ENCODE assay signal across 25 cellular contexts in genomic region chr6:163387317-163387716, GRCh38. TPM values are rescaled to one million over a fixed set of nuclear protein-coding genes. Genes with fewer than 3 reads are reported as not detected.
DNase-seq lines count a peak whose midpoint lies in the region; ATAC-seq and TF ChIP-seq lines count a peak whose summit lies in the region.
"Had no signal": no experiment of that assay in that cellular context is flagged by ENCODE, and none has a peak within 500 bp of the region (broad histone marks: within the 10 kb centered on the region; RNA-seq: fewer than 3 reads in every experiment).

No MANE protein-coding gene starts in this region.

- intact Hi-C loops in left ventricle myocardium inferior (cut with micrococcal nuclease) = no loop called here
- intact Hi-C loops in Right ventricle myocardium superior (cut with DNase I) = no loop called here
- intact Hi-C loops in left lung (cut with DNase I) = no loop called here
- intact Hi-C loops in aorta (cut with DNase I) = no loop called here

- DNase-seq in left ventricle myocardium inferior = no peak
- DNase-seq in Right ventricle myocardium superior = no peak
- DNase-seq in endothelial cell (ENCODE audit: low spot score) = no peak
- DNase-seq in left lung = no peak
- no peak for DNase-seq in aorta
- DNase-seq in OCI-M2 (lab: John Stamatoyannopoulos, UW; ENCODE audit: unreplicated experiment) = no peak
- DNase-seq in UCSD-AML1 (lab: John Stamatoyannopoulos, UW; ENCODE audit: unreplicated experiment) = no peak
- DNase-seq: activated naive CD4-positive, alpha-beta T cell treated with Interleukin-2 at 50 U/mL for 16 hours; anterior cingulate cortex; GDM1; head of caudate nucleus; immature natural killer cell; mesendoderm; MG63; NCI-H1694 treated with DMSO at 0.1 percent for 48 hours; NCI-H446; retina; stimulated activated naive CD4-positive, alpha-beta T cell treated with Interleukin-2 at 50 U/mL for 16 hours; T-cell; transverse colon had no signal

- ATAC-seq in Right ventricle myocardium superior (ENCODE audit: poor library complexity) (no peak), left lung (peak; percentile 29), aorta (ENCODE audit: low FRiP score) (peak; percentile 60), HG02884 (IDR thresholded peaks at IDR 0.05; ENCODE audit: unreplicated experiment) (no peak)
- ATAC-seq: A549, GM12878, T-cell had no signal

- TF ChIP-seq CTCF in left ventricle myocardium inferior (IDR thresholded peaks at IDR 0.05; ENCODE audit: borderline replicate concordance) (no peak), endothelial cell (IDR thresholded peaks at IDR 0.05; ENCODE audit: unreplicated experiment) (no peak), left lung (IDR thresholded peaks at IDR 0.05) (no peak)

- peak overlapping the region; percentile 35 for H3K27ac ChIP-seq in left ventricle myocardium inferior (replicated peaks)
- peak overlapping the region in 1 of 2 donors; percentile 51 for H3K27ac ChIP-seq in left lung
- no peak overlapping the region for H3K27ac ChIP-seq in aorta (ENCODE audit: low read depth in 1 of 2, low read length in 2 of 2)
- H3K27ac ChIP-seq: C4-2B, neural progenitor cell, transverse colon had no signal

- H3K4me1 Mint-ChIP-seq in endothelial cell (ENCODE audit: unreplicated experiment) = peaks cover 22% of the 10 kb centered on the region
- H3K4me1 Mint-ChIP-seq: immature natural killer cell, T-cell had no signal

- H3K4me3 ChIP-seq in left ventricle myocardium inferior (no peak overlapping the region), left lung (no peak overlapping the region), aorta (ENCODE audit: low read length in 2 of 2) (no peak overlapping the region)
- H3K4me3 ChIP-seq: A549, GM12878, MG63, neural progenitor cell, transverse colon had no signal

- no peaks in the 10 kb centered on the region for H3K9me3 ChIP-seq in left ventricle myocardium inferior (replicated peaks)
- no peaks in the 10 kb centered on the region for H3K9me3 ChIP-seq in left lung
- H3K9me3 ChIP-seq in aorta (ENCODE audit: control insufficient read depth, low read length) = no peaks in the 10 kb centered on the region
- H3K9me3 ChIP-seq: A549, MG63, transverse colon had no signal

- H3K36me3 Mint-ChIP-seq in endothelial cell (ENCODE audit: low read depth, unreplicated experiment) = peaks cover 5% of the 10 kb centered on the region
- H3K36me3 Mint-ChIP-seq: immature natural killer cell, neural progenitor cell, T-cell had no signal

- H3K9me3 Mint-ChIP-seq in endothelial cell (ENCODE audit: unreplicated experiment) = no peaks in the 10 kb centered on the region
- H3K9me3 Mint-ChIP-seq: neural progenitor cell, T-cell had no signal

- H3K4me1 ChIP-seq in left ventricle myocardium inferior = peaks cover 11% of the 10 kb centered on the region
- peaks cover 0 to 7% of the 10 kb centered on the region in 2 donors for H3K4me1 ChIP-seq in left lung
- H3K4me1 ChIP-seq in aorta (ENCODE audit: control insufficient read depth in 1 of 2, insufficient read depth in 2 of 2, low read length in 2 of 2) = no peaks in the 10 kb centered on the region
- H3K4me1 ChIP-seq: transverse colon had no signal

- H3K36me3 ChIP-seq in left ventricle myocardium inferior = no peaks in the 10 kb centered on the region
- no peaks in the 10 kb centered on the region for H3K36me3 ChIP-seq in left lung
- no peaks in the 10 kb centered on the region for H3K36me3 ChIP-seq in aorta (ENCODE audit: control insufficient read depth in 1 of 2, insufficient read depth in 2 of 2, low read length in 1 of 2)
- H3K36me3 ChIP-seq: MG63, neural progenitor cell, transverse colon had no signal

- no peak overlapping the region for H3K4me3 Mint-ChIP-seq in endothelial cell (ENCODE audit: unreplicated experiment)
- H3K4me3 Mint-ChIP-seq: immature natural killer cell, neural progenitor cell, T-cell had no signal

- H3K27me3 ChIP-seq in left ventricle myocardium inferior (ENCODE audit: low read depth) (no peaks in the 10 kb centered on the region), left lung (no peaks in the 10 kb centered on the region), aorta (ENCODE audit: control insufficient read depth in 1 of 2, insufficient read depth in 2 of 2, low read length in 1 of 2) (no peaks in the 10 kb centered on the region)
- H3K27me3 ChIP-seq: MG63, neural progenitor cell, transverse colon had no signal

- 93 to 97% methylated on average over 5 of the region's 5 CpGs for WGBS in aorta, 2 donors

- H3K27ac Mint-ChIP-seq in endothelial cell (ENCODE audit: unreplicated experiment) = peak overlapping the region; percentile 21
- H3K27ac Mint-ChIP-seq: immature natural killer cell, T-cell had no signal

- peaks cover 2% of the 10 kb centered on the region for H3K27me3 Mint-ChIP-seq in endothelial cell (ENCODE audit: unreplicated experiment)

RNA-seq across cellular contexts. Expression of gene QKI, which starts 27.2 kb away (rescaled TPM):
- total RNA-seq in left ventricle myocardium inferior (449 TPM), Right ventricle myocardium superior (477 TPM), endothelial cell (ENCODE audit: unreplicated experiment) (326 TPM), left lung (100 to 1,000 TPM; 162 to 195 TPM), aorta (100 to 1,000 TPM; 149 to 213 TPM)
- 10 to 100 TPM; 27.1 to 30.1 TPM for polyA plus RNA-seq in aorta

Comparison
In these comparisons a context has a peak if more than half of its experiments do, and no peak if none do; other contexts are left out.
1. ATAC-seq: peak in left lung (single experiment) and aorta (single experiment); none in Right ventricle myocardium superior (single experiment) and HG02884 (single experiment).